13 cellular contexts compared by ENCODE assay signal in the genomic region with DNA sequence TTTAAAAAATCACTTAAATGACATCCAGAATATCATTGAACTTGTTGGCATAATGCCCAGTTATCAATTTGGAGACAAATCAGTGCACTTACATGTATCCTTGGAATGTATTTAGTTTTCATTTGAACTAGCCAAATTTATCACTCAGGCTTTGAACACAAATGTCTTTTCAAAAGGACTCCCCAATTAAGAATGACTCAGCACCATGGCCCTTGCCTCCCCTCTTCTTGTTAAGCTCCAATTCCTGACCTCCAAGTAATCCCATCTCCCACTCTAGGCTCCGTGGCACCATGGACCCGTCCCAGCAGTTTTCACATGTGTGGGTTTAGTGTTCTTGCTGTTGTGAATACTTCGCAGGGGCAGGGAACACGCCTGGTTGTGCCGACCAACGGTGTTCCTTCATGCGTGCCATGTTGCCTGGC. TPM values are rescaled to one million over a fixed set of nuclear protein-coding genes. Genes with fewer than 3 reads are reported as not detected.
A peak's percentile ranks its signal among the peaks of the same experiment; 100 is the strongest.
DNase-seq lines count a peak whose midpoint lies in the region; ATAC-seq, FAIRE-seq and TF ChIP-seq lines count a peak whose summit lies in the region.
"Had no signal": no experiment of that assay in that cellular context is flagged by ENCODE, and none has a peak within 500 bp of the region (broad histone marks: within the 10 kb centered on the region; RNA-seq: fewer than 3 reads in every experiment).

No MANE protein-coding gene starts in this region.

- H3K4me3 Mint-ChIP-seq in nephron progenitor cell = peak overlapping the region; percentile 81

- no peaks in the 10 kb centered on the region for H3K9me3 Mint-ChIP-seq in nephron progenitor cell

- H3K27me3 Mint-ChIP-seq in nephron progenitor cell (ENCODE audit: low read depth, poor library complexity) = peaks cover 6% of the 10 kb centered on the region

- H3K4me1 ChIP-seq in A673 (ENCODE audit: insufficient read depth, low read length, poor library complexity, severe bottlenecking) = peaks cover 15% of the 10 kb centered on the region
- H3K4me1 ChIP-seq in HUES64 (ENCODE audit: insufficient read depth, low read length) = peaks cover 21% of the 10 kb centered on the region

- H3K27ac ChIP-seq in A673 (ENCODE audit: low read depth, low read length, poor library complexity, severe bottlenecking) (no peak overlapping the region), HUES64 (ENCODE audit: low read depth, low read length) (no peak overlapping the region)
- H3K27ac ChIP-seq: HL-60, SJSA1 had no signal

- DNase-seq in A673 (ENCODE audit: low spot score) = peak; percentile 39
- DNase-seq in choroid plexus epithelial cell (ENCODE audit: low read depth) = peak; percentile 39
- DNase-seq in nephron progenitor cell = peak; percentile 26
- no peak for DNase-seq in activated CD4-positive, alpha-beta T cell treated with anti-CD3 and anti-CD28 coated beads for 4 hours
- no peak for DNase-seq in GM19239 (ENCODE audit: insufficient read length, low spot score)
- DNase-seq in omental fat pad (ENCODE audit: low spot score) = no peak
- DNase-seq: CD4-positive, CD25-positive, alpha-beta regulatory T cell; NCI-H2081 had no signal

- H3K9ac ChIP-seq in HUES64 (ENCODE audit: low read depth, low read length) = peak overlapping the region; percentile 7; the same call in 1 of the 2 replicates

- H3K36me3 ChIP-seq in A673 (ENCODE audit: insufficient read depth, low read length, poor library complexity, severe bottlenecking) (no peaks in the 10 kb centered on the region), HUES64 (ENCODE audit: insufficient read depth, low read length) (no peaks in the 10 kb centered on the region)
- H3K36me3 ChIP-seq: SJSA1 had no signal

- peaks cover 43% of the 10 kb centered on the region for H3K4me1 Mint-ChIP-seq in nephron progenitor cell

- FAIRE-seq in GM19239 (lab: Jason Lieb, UNC) = no peak
- FAIRE-seq: colon had no signal

- H3K36me3 Mint-ChIP-seq in nephron progenitor cell (ENCODE audit: low read depth) = peaks cover 30% of the 10 kb centered on the region
- H3K36me3 Mint-ChIP-seq: CD4-positive, CD25-positive, alpha-beta regulatory T cell had no signal

- no peaks in the 10 kb centered on the region for H3K9me3 ChIP-seq in A673 (ENCODE audit: low read depth, low read length, poor library complexity, severe bottlenecking)
- no peaks in the 10 kb centered on the region for H3K9me3 ChIP-seq in HUES64 (ENCODE audit: insufficient read depth, low read depth, low read length)
- H3K9me3 ChIP-seq: SJSA1 had no signal

- H3K27ac Mint-ChIP-seq in nephron progenitor cell = no peak overlapping the region
- H3K27ac Mint-ChIP-seq: CD4-positive, CD25-positive, alpha-beta regulatory T cell had no signal

- no TSS peak for BruUV-seq in A673 (replicated peaks; lab: Mats Ljungman, UMichigan)

- 85% methylated on average over 7 of the region's 7 CpGs for WGBS in HUES64

- ATAC-seq in HG03097 (IDR thresholded peaks at IDR 0.05; ENCODE audit: low FRiP score, unreplicated experiment) (no peak), omental fat pad (ENCODE audit: low FRiP score) (no peak)

- no peak overlapping the region for H3K4me3 ChIP-seq in A673 (ENCODE audit: low read depth, low read length, poor library complexity, severe bottlenecking)
- peak overlapping the region; percentile 91 for H3K4me3 ChIP-seq in HUES64 (ENCODE audit: low read length)
- peak overlapping the region; percentile 88 for H3K4me3 ChIP-seq in choroid plexus epithelial cell (ENCODE audit: low read depth, low read length)
- H3K4me3 ChIP-seq: SJSA1 had no signal

- CTCF ChIA-PET in A673 (lab: Charles Lee) = no interaction called here

- POLR2A ChIA-PET in A673 (lab: Charles Lee; ENCODE audit: low non-redundant PET) = no interaction called here

- TF ChIP-seq CTCF in A673 (conservative IDR thresholded peaks at IDR 0.05; ENCODE audit: low read depth, low read length) = no peak
- no peak for TF ChIP-seq CTCF in choroid plexus epithelial cell (conservative IDR thresholded peaks at IDR 0.05; ENCODE audit: low read depth, low read length)
- TF ChIP-seq CTCF in nephron progenitor cell (IDR thresholded peaks at IDR 0.05) = no peak
- no peak for TF ChIP-seq CTCF in omental fat pad (IDR thresholded peaks at IDR 0.05)

- no peaks in the 10 kb centered on the region for H3K27me3 ChIP-seq in A673 (replicated peaks; ENCODE audit: insufficient read depth, low read depth, low read length, poor library complexity)
- peaks cover 12% of the 10 kb centered on the region; the same call in 1 of the 2 replicates for H3K27me3 ChIP-seq in HUES64 (ENCODE audit: insufficient read depth, low read length)

- intact Hi-C loops in A673 (cut with micrococcal nuclease; ENCODE audit: unreplicated experiment) = no loop called here

RNA-seq across cellular contexts. Expression of a gene that starts 2.7 kb away (rescaled TPM):
- 37.3 and 40.0 TPM in 2 replicates for total RNA-seq in A673 (2021)
- polyA plus RNA-seq in HUES64 (2013, experiment 1 of 2) = 44.8 TPM
- 49.1 TPM for polyA plus RNA-seq in HUES64 (2013, experiment 2 of 2)
- 100 to 1,000 TPM; 151 to 488 (median 216) TPM for total RNA-seq in omental fat pad
- polyA plus RNA-seq: CD4-positive, CD25-positive, alpha-beta regulatory T cell had no signal

Comparison
In these comparisons a context has a peak if more than half of its experiments do, and no peak if none do; other contexts are left out.
1. DNase-seq: peak in A673 (single experiment), choroid plexus epithelial cell (single experiment) and nephron progenitor cell (single experiment); none in activated CD4-positive, alpha-beta T cell treated with anti-CD3 and anti-CD28 coated beads for 4 hours (0 of 2), GM19239 (single experiment) and omental fat pad (single experiment).